ENCODE assay signal across 26 cellular contexts in genomic region chr10:102588875-102589274, GRCh38.
"Had no signal": no experiment of that assay in that cellular context is flagged by ENCODE, and none has a peak within 500 bp of the region (broad histone marks: within the 10 kb centered on the region; RNA-seq: fewer than 3 reads in every experiment).

No MANE protein-coding gene starts in this region.

- H3K4me3 ChIP-seq: stomach, suprapubic skin, testis, thoracic aorta, thyroid gland, tibial artery, tibial nerve, transverse colon, upper lobe of left lung, uterus, vagina had no signal

- H3K9me3 ChIP-seq: stomach, suprapubic skin, testis, thoracic aorta, thyroid gland, tibial artery, tibial nerve, transverse colon, upper lobe of left lung, uterus, vagina had no signal

- DNase-seq: stimulated activated CD4-positive, alpha-beta T cell treated with anti-CD3 and anti-CD28 coated beads, Interleukin-2, amount 100 ng/mL, for 48 hours; stimulated activated CD4-positive, alpha-beta T cell treated with anti-CD3 and anti-CD28 coated beads, Interleukin-4, amount 100 ng/mL, for 1 hour; stimulated activated CD4-positive, alpha-beta T cell treated with anti-CD3 and anti-CD28 coated beads, Interleukin-4, amount 100 ng/mL, for 24 hours; stimulated activated CD4-positive, alpha-beta T cell treated with anti-CD3 and anti-CD28 coated beads, Interleukin-4, amount 100 ng/mL, for 4 hours; stimulated activated CD8-positive, alpha-beta memory T cell treated with anti-CD3 and anti-CD28 coated beads, Interleukin-4, amount 100 ng/mL, for 48 hours; stimulated activated naive B cell treated with anti-CD40 and anti-IgM and Interleukin-4, amounts not matched to agents 10 μg/mL and 1 μg/mL and 100 μg/mL, for 72 hours; stimulated activated naive CD4-positive, alpha-beta T cell; stimulated activated naive CD4-positive, alpha-beta T cell treated with Interleukin-2 at 50 U/mL for 16 hours; stimulated activated naive CD8-positive, alpha-beta T cell treated with anti-CD3 and anti-CD28 coated beads, Interleukin-15, amount 100 ng/mL, for 72 hours; stimulated activated naive CD8-positive, alpha-beta T cell treated with anti-CD3 and anti-CD28 coated beads, Interleukin-15, Interleukin-2, amounts not matched to agents 100 U/mL and 50 U/mL, for 24 hours; stomach; substantia nigra; testis; thyroid gland; tibial artery; transverse colon; trophoblast cell; upper lobe of left lung; uterus had no signal

- FAIRE-seq: urothelium cell line had no signal

- H3K4me1 ChIP-seq: thyroid gland, tibial artery, upper lobe of left lung, uterus, vagina had no signal

- ATAC-seq: stimulated activated effector memory CD8-positive, alpha-beta T cell treated with anti-CD3 and anti-CD28 coated beads, Interleukin-12 subunit alpha, Interleukin-12 subunit beta, amount 100 ng/mL, for 72 hours; stimulated activated memory B cell treated with anti-CD40 and anti-IgM and Interleukin-4, amounts not matched to agents 10 μg/mL and 1 μg/mL and 100 μg/mL, for 72 hours; stimulated activated naive B cell treated with anti-CD40 and anti-IgM and Interleukin-4, amounts not matched to agents 10 μg/mL and 1 μg/mL and 100 μg/mL, for 72 hours; stimulated activated naive CD8-positive, alpha-beta T cell treated with anti-CD3 and anti-CD28 coated beads, Interleukin-15, amount 100 ng/mL, for 72 hours; stimulated activated naive CD8-positive, alpha-beta T cell treated with anti-CD3 and anti-CD28 coated beads, Interleukin-15, Interleukin-2, amounts not matched to agents 100 U/mL and 50 U/mL, for 24 hours had no signal

- H3K27ac ChIP-seq: stomach, suprapubic skin, testis, thoracic aorta, thyroid gland, tibial artery, tibial nerve, transverse colon, upper lobe of left lung, uterus, vagina had no signal

- H3K36me3 ChIP-seq: thoracic aorta, thyroid gland, tibial nerve, transverse colon, uterus had no signal

- H3K27me3 ChIP-seq: stomach, suprapubic skin, testis, thyroid gland, tibial artery, tibial nerve, transverse colon, upper lobe of left lung, uterus, vagina had no signal
